ENCODE assay signal across 20 cellular contexts in genomic region chr5:61758711-61759110, GRCh38.
"Had no signal": no experiment of that assay in that cellular context is flagged by ENCODE, and none has a peak within 500 bp of the region (broad histone marks: within the 10 kb centered on the region; RNA-seq: fewer than 3 reads in every experiment).

No MANE protein-coding gene starts in this region.

- ATAC-seq: foreskin keratinocyte; lower lobe of right lung; naive thymus-derived CD4-positive, alpha-beta T cell; psoas muscle; right lobe of liver; stimulated activated naive B cell treated with anti-CD40 and anti-IgM and Interleukin-4, amounts not matched to agents 10 μg/mL and 1 μg/mL and 100 μg/mL, for 72 hours; stimulated activated naive CD8-positive, alpha-beta T cell treated with anti-CD3 and anti-CD28 coated beads, Interleukin-15, amount 100 ng/mL, for 72 hours had no signal

- H3K9me3 ChIP-seq: colonic mucosa, neutrophil, psoas muscle, right lobe of liver had no signal

- H3K27me3 ChIP-seq: colonic mucosa, neutrophil, right lobe of liver, transverse colon had no signal

- H3K36me3 ChIP-seq: colonic mucosa, left ventricle myocardium inferior, lower lobe of right lung, neutrophil, right lobe of liver, thoracic aorta, transverse colon had no signal

- H3K27ac ChIP-seq: colonic mucosa, foreskin keratinocyte, left ventricle myocardium inferior, lower lobe of right lung, neutrophil, psoas muscle, right lobe of liver, thoracic aorta, transverse colon had no signal

- H3K4me3 ChIP-seq: colonic mucosa, left ventricle myocardium inferior, lower lobe of right lung, psoas muscle, right lobe of liver, thoracic aorta, transverse colon had no signal

- H3K4me1 ChIP-seq: colonic mucosa, foreskin keratinocyte, left ventricle myocardium inferior, lower lobe of right lung, psoas muscle, right lobe of liver, transverse colon had no signal

- DNase-seq: colonic mucosa; dermis blood vessel endothelial cell; foreskin keratinocyte; immature natural killer cell; left ventricle myocardium inferior; lower lobe of right lung; mesenchymal stem cell; midbrain; naive thymus-derived CD4-positive, alpha-beta T cell; nephron progenitor cell; psoas muscle; retina; right lobe of liver; stimulated activated CD4-positive, alpha-beta T cell treated with anti-CD3 and anti-CD28 coated beads, Interleukin-2, amount 100 ng/mL, for 24 hours; stimulated activated CD4-positive, alpha-beta T cell treated with anti-CD3 and anti-CD28 coated beads, Interleukin-4, amount 100 ng/mL, for 4 hours; stimulated activated naive B cell treated with anti-CD40 and anti-IgM and Interleukin-4, amounts not matched to agents 10 μg/mL and 1 μg/mL and 100 μg/mL, for 72 hours; stimulated activated naive CD8-positive, alpha-beta T cell treated with anti-CD3 and anti-CD28 coated beads, Interleukin-15, amount 100 ng/mL, for 72 hours; transverse colon had no signal
